Comparison of ENCODE assay signal across 28 cellular contexts in genomic region chr1:112712191-112712590, GRCh38. TPM values are rescaled to one million over a fixed set of nuclear protein-coding genes. Genes with fewer than 3 reads are reported as not detected.
"Had no signal": no experiment of that assay in that cellular context is flagged by ENCODE, and none has a peak within 500 bp of the region (broad histone marks: within the 10 kb centered on the region; RNA-seq: fewer than 3 reads in every experiment).

No MANE protein-coding gene starts in this region.

- H3K9me3 ChIP-seq: breast epithelium, Peyer's patch, SJCRH30, SK-N-SH had no signal

- H3K27ac ChIP-seq: breast epithelium, Peyer's patch, RWPE1, SJCRH30, VCaP had no signal

- H3K27ac Mint-ChIP-seq: activated CD4-positive, alpha-beta memory T cell treated with anti-CD3 and anti-CD28 coated beads for 36 hours; activated CD4-positive, alpha-beta T cell treated with anti-CD3 and anti-CD28 coated beads, Interleukin-2, amount 10 ng/mL, durations not matched to agents 7 days and 5 days had no signal

- H3K36me3 Mint-ChIP-seq: activated CD4-positive, alpha-beta memory T cell treated with anti-CD3 and anti-CD28 coated beads for 36 hours had no signal

- H3K4me3 ChIP-seq: breast epithelium, Peyer's patch, SJCRH30 had no signal

- ATAC-seq: activated T-cell treated with anti-CD3 and anti-CD28 coated beads, Interleukin-2, amount 50 U/mL, for 4 hours had no signal

- H3K9me3 Mint-ChIP-seq: activated CD4-positive, alpha-beta memory T cell treated with anti-CD3 and anti-CD28 coated beads for 36 hours; activated CD4-positive, alpha-beta T cell treated with anti-CD3 and anti-CD28 coated beads, Interleukin-2, amount 10 ng/mL, durations not matched to agents 7 days and 5 days; activated T-cell treated with anti-CD3 and anti-CD28 coated beads, Interleukin-2, amount 50 U/mL, for 4 hours had no signal

- H3K4me3 Mint-ChIP-seq: activated CD4-positive, alpha-beta memory T cell treated with anti-CD3 and anti-CD28 coated beads for 36 hours; activated CD4-positive, alpha-beta T cell treated with anti-CD3 and anti-CD28 coated beads, Interleukin-2, amount 10 ng/mL, durations not matched to agents 7 days and 5 days; activated T-cell treated with anti-CD3 and anti-CD28 coated beads, Interleukin-2, amount 50 U/mL, for 4 hours had no signal

- H3K4me1 ChIP-seq: breast epithelium had no signal

- DNase-seq: activated CD4-positive, alpha-beta memory T cell treated with anti-CD3 and anti-CD28 coated beads for 36 hours; activated CD4-positive, alpha-beta T cell treated with anti-CD3 and anti-CD28 coated beads, Interleukin-2, amount 10 ng/mL, durations not matched to agents 7 days and 5 days; activated CD4-positive, CD25-positive, alpha-beta regulatory T cell; activated CD8-positive, alpha-beta memory T cell treated with anti-CD3 and anti-CD28 coated beads for 24 hours; activated effector memory CD4-positive, alpha-beta T cell treated with anti-CD3 and anti-CD28 coated beads, Interleukin-2, amount 50 U/mL, for 16 hours; activated naive CD4-positive, alpha-beta T cell treated with anti-CD3 and anti-CD28 coated beads, Interleukin-2, amount 50 U/mL, for 16 hours; activated T-cell treated with anti-CD3 and anti-CD28 coated beads, Interleukin-2, amount 50 U/mL, for 4 hours; aorta; central memory CD4-positive, alpha-beta T cell; Karpas-422; MM.1S; NCI-H1048; NCI-H1417; NCI-H1930; NCI-H2171; NCI-H2227 treated with DMSO at 0.1 percent for 48 hours; NCI-H446 treated with DMSO at 0.1 percent for 48 hours; NCI-H524 treated with DMSO at 0.1 percent for 48 hours; NCI-H748 treated with DMSO at 0.1 percent for 48 hours; NK-92 treated with Interleukin-12 subunit alpha and Interleukin-12 subunit beta, amount 100 ng/mL, for 24 hours; Peyer's patch; Right ventricle myocardium superior; SJCRH30; SK-N-SH; T-helper 1 cell had no signal

- H3K27me3 ChIP-seq: breast epithelium, Peyer's patch, SJCRH30 had no signal

- H3K36me3 ChIP-seq: breast epithelium, Peyer's patch, SJCRH30 had no signal

RNA-seq across cellular contexts. Expression of gene PPM1J, which starts 2.9 kb away (rescaled TPM):
- total RNA-seq: activated CD4-positive, alpha-beta T cell treated with anti-CD3 and anti-CD28 coated beads, Interleukin-2, amount 10 ng/mL, durations not matched to agents 7 days and 5 days had no signal
